ENCODE assay signal across 8 cellular contexts in genomic region chr17:80426671-80427326, GRCh38. TPM values are rescaled to one million over a fixed set of nuclear protein-coding genes. Genes with fewer than 3 reads are reported as not detected.
DNase-seq lines count a peak whose midpoint lies in the region; ATAC-seq and TF ChIP-seq lines count a peak whose summit lies in the region.

No MANE protein-coding gene starts in this region.

- H3K4me1 Mint-ChIP-seq in activated T-helper 2 cell treated with anti-CD3 and anti-CD28 coated beads, Interferon-gamma antibody, Interleukin-2, Interleukin-4, amounts not matched to agents 10 μg/mL and 5 μg/mL and 100 μg/mL, durations not matched to agents 14 hours and 24 hours and 36 hours (ENCODE audit: low read depth), result peaks cover 10% of the 10 kb centered on the region

- in situ Hi-C loops in GM13976 (cut with MboI; ENCODE audit: low sequenced_read_pairs, unreplicated experiment), result loop anchor here (5.0 kb wide), 1 partner anchor 551 kb away; no protein-coding TSS in a partner anchor

- intact Hi-C loops in activated T-helper 2 cell treated with anti-CD3 and anti-CD28 coated beads, Interferon-gamma antibody, Interleukin-2, Interleukin-4, amounts not matched to agents 10 μg/mL and 5 μg/mL and 100 μg/mL, durations not matched to agents 14 hours and 24 hours and 36 hours (cut with micrococcal nuclease), result loop anchor here (1.0 kb wide), 2 partner anchors 149 to 555 kb away; no protein-coding TSS in a partner anchor

- TF ChIP-seq CTCF in 22Rv1 (IDR thresholded peaks at IDR 0.05) (peak; percentile 94), GM13976 (IDR thresholded peaks at IDR 0.05; ENCODE audit: borderline replicate concordance, control extremely low read depth, extremely low read depth, insufficient read depth, missing control alignments) (peak; percentile 97), foreskin keratinocyte (conservative IDR thresholded peaks at IDR 0.05) (peak; percentile 98), omental fat pad (IDR thresholded peaks at IDR 0.05) (peak in 1 of 3 donors; percentile 91), thoracic aorta (IDR thresholded peaks at IDR 0.05) (peak; percentile 98)

- no peak overlapping the region for H3K27ac Mint-ChIP-seq in activated T-helper 2 cell treated with anti-CD3 and anti-CD28 coated beads, Interferon-gamma antibody, Interleukin-2, Interleukin-4, amounts not matched to agents 10 μg/mL and 5 μg/mL and 100 μg/mL, durations not matched to agents 14 hours and 24 hours and 36 hours

- H3K36me3 ChIP-seq in thoracic aorta, result peaks cover 6% of the 10 kb centered on the region

- no peak overlapping the region for H3K4me3 Mint-ChIP-seq in activated T-helper 2 cell treated with anti-CD3 and anti-CD28 coated beads, Interferon-gamma antibody, Interleukin-2, Interleukin-4, amounts not matched to agents 10 μg/mL and 5 μg/mL and 100 μg/mL, durations not matched to agents 14 hours and 24 hours and 36 hours (ENCODE audit: low read depth)

- no peaks in the 10 kb centered on the region for H3K4me1 ChIP-seq in foreskin keratinocyte
- H3K4me1 ChIP-seq in thoracic aorta (ENCODE audit: control insufficient read depth in 1 of 2, low read depth in 2 of 2), result peaks cover 6 to 10% of the 10 kb centered on the region in 2 donors

- no peaks in the 10 kb centered on the region for H3K36me3 Mint-ChIP-seq in activated T-helper 2 cell treated with anti-CD3 and anti-CD28 coated beads, Interferon-gamma antibody, Interleukin-2, Interleukin-4, amounts not matched to agents 10 μg/mL and 5 μg/mL and 100 μg/mL, durations not matched to agents 14 hours and 24 hours and 36 hours (ENCODE audit: low read depth)

- H3K9me3 ChIP-seq in thoracic aorta, result no peaks in the 10 kb centered on the region

- no peaks in the 10 kb centered on the region for H3K9me3 Mint-ChIP-seq in activated T-helper 2 cell treated with anti-CD3 and anti-CD28 coated beads, Interferon-gamma antibody, Interleukin-2, Interleukin-4, amounts not matched to agents 10 μg/mL and 5 μg/mL and 100 μg/mL, durations not matched to agents 14 hours and 24 hours and 36 hours

- DNase-seq in GM13976 (ENCODE audit: low spot score) (peak; percentile 97), Kasumi-1 (lab: John Stamatoyannopoulos, UW) (peak; percentile 75 to 79), SHP77 (lab: John Stamatoyannopoulos, UW) (peak; percentile 79), foreskin keratinocyte (peak in 1 of 2 donors; percentile 13), omental fat pad (ENCODE audit: low spot score) (peak; percentile 62), thoracic aorta (ENCODE audit: low spot score) (no peak)
- DNase-seq in activated T-helper 2 cell treated with anti-CD3 and anti-CD28 coated beads, Interferon-gamma antibody, Interleukin-2, Interleukin-4, amounts not matched to agents 10 μg/mL and 5 μg/mL and 100 μg/mL, durations not matched to agents 14 hours and 24 hours and 36 hours (ENCODE audit: low spot score), result peak; percentile 81

- no peaks in the 10 kb centered on the region for H3K27me3 Mint-ChIP-seq in activated T-helper 2 cell treated with anti-CD3 and anti-CD28 coated beads, Interferon-gamma antibody, Interleukin-2, Interleukin-4, amounts not matched to agents 10 μg/mL and 5 μg/mL and 100 μg/mL, durations not matched to agents 14 hours and 24 hours and 36 hours (ENCODE audit: low read depth)

- H3K4me3 ChIP-seq in thoracic aorta, result no peak overlapping the region

- H3K27ac ChIP-seq in 22Rv1 (no peak overlapping the region), foreskin keratinocyte (no peak overlapping the region), thoracic aorta (no peak overlapping the region)

- ATAC-seq in foreskin keratinocyte (peak; percentile 73), omental fat pad (ENCODE audit: low FRiP score) (peak; percentile 65), thoracic aorta (ENCODE audit: insufficient number of reproducible peaks, low FRiP score, low read depth) (peak; percentile 26)

- H3K27me3 ChIP-seq in foreskin keratinocyte (peaks cover 3% of the 10 kb centered on the region), thoracic aorta (replicated peaks; ENCODE audit: insufficient read depth) (no peaks in the 10 kb centered on the region)

RNA-seq across cellular contexts. Expression of gene ENDOV, which starts 11.8 kb away (rescaled TPM):
- 16.1 and 16.8 TPM in 2 replicates for total RNA-seq in activated T-helper 2 cell treated with anti-CD3 and anti-CD28 coated beads, Interferon-gamma antibody, Interleukin-2, Interleukin-4, amounts not matched to agents 10 μg/mL and 5 μg/mL and 100 μg/mL, durations not matched to agents 14 hours and 24 hours and 36 hours
- total RNA-seq in foreskin keratinocyte (7.3 and 9.7 TPM in 2 replicates), omental fat pad (10 to 100 TPM in 1 of 4 donors, 1 to 10 TPM in 3; 6.9 to 16.6 (median 8.1) TPM), thoracic aorta (10 to 100 TPM; 27.3 to 46.7 TPM)
- 9.8 and 14.0 TPM in 2 replicates for polyA plus RNA-seq in foreskin keratinocyte

RNA-seq across cellular contexts. Expression of gene NPTX1, which starts 49.6 kb away (rescaled TPM):
- 5.2 and 5.7 TPM in 2 replicates for total RNA-seq in activated T-helper 2 cell treated with anti-CD3 and anti-CD28 coated beads, Interferon-gamma antibody, Interleukin-2, Interleukin-4, amounts not matched to agents 10 μg/mL and 5 μg/mL and 100 μg/mL, durations not matched to agents 14 hours and 24 hours and 36 hours
- total RNA-seq in foreskin keratinocyte (0.04 TPM in 1 of 2 replicates, not detected in the other), omental fat pad (under 1 TPM in 3 of 4 donors, not detected in 1; 0.16 to 0.96 (median 0.19) TPM), thoracic aorta (under 1 TPM; 0.56 to 0.68 TPM)
- polyA plus RNA-seq in foreskin keratinocyte, result 0.02 TPM in 1 of 2 replicates, not detected in the other
